Comparison of ENCODE assay signal across 14 cellular contexts in the genomic region with DNA sequence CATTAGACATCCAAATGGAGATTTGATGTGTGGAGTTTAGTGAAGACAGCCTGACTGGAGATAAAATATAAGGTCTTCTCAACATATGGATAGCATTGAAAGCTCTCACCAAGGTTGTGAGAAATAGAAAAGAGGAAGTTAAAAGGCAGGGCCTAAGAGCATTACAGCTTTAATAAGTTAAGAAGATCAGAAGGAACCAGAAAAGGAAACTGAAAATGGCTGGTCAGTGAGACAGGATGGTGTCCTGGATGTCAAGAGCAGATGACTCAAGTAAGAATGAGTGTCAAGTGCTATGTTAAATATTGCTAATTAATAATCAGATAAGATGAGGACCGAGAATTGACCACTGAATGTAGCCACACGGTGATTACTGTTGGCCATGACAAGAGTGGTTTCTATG.
DNase-seq lines count a peak whose midpoint lies in the region; ATAC-seq and TF ChIP-seq lines count a peak whose summit lies in the region.
"Had no signal": no experiment of that assay in that cellular context is flagged by ENCODE, and none has a peak within 500 bp of the region (broad histone marks: within the 10 kb centered on the region; RNA-seq: fewer than 3 reads in every experiment).

No MANE protein-coding gene starts in this region.

- H3K27me3 ChIP-seq in gastroesophageal sphincter (no peaks in the 10 kb centered on the region), colonic mucosa (no peaks in the 10 kb centered on the region)
- H3K27me3 ChIP-seq: BLaER1 treated with 17β-estradiol and CSF1 and Interleukin-3, amounts not matched to agents 10 nM and 100 nM had no signal

- 85 to 90% methylated on average over 2 of the region's 2 CpGs for WGBS in gastroesophageal sphincter (ENCODE audit: low coverage in 1 of 2), 2 donors

- no peak for TF ChIP-seq CTCF in gastroesophageal sphincter (IDR thresholded peaks at IDR 0.05)
- no peak for TF ChIP-seq CTCF in colonic mucosa (IDR thresholded peaks at IDR 0.05)

- no peak for TF ChIP-seq EP300 in gastroesophageal sphincter (IDR thresholded peaks at IDR 0.05)

- no peaks in the 10 kb centered on the region for H3K4me1 ChIP-seq in gastroesophageal sphincter
- no peaks in the 10 kb centered on the region for H3K4me1 ChIP-seq in colonic mucosa
- H3K4me1 ChIP-seq: prostate gland had no signal

- H3K9me3 ChIP-seq in gastroesophageal sphincter: no peaks in the 10 kb centered on the region
- no peaks in the 10 kb centered on the region for H3K9me3 ChIP-seq in colonic mucosa
- H3K9me3 ChIP-seq: BLaER1 treated with 17β-estradiol and CSF1 and Interleukin-3, amounts not matched to agents 10 nM and 100 nM; prostate gland had no signal

- no peak overlapping the region for H3K27ac ChIP-seq in gastroesophageal sphincter
- no peak overlapping the region for H3K27ac ChIP-seq in colonic mucosa
- H3K27ac ChIP-seq: prostate gland had no signal

- H3K4me3 ChIP-seq in gastroesophageal sphincter (no peak overlapping the region), colonic mucosa (no peak overlapping the region)
- H3K4me3 ChIP-seq: BLaER1 treated with 17β-estradiol and CSF1 and Interleukin-3, amounts not matched to agents 10 nM and 100 nM; prostate gland had no signal

- TF ChIP-seq POLR2A in gastroesophageal sphincter (IDR thresholded peaks at IDR 0.05): no peak

- ATAC-seq in GM18868 (IDR thresholded peaks at IDR 0.05; ENCODE audit: unreplicated experiment) (peak; percentile 96), GM21515 (IDR thresholded peaks at IDR 0.05; ENCODE audit: unreplicated experiment) (peak; percentile 96), HG03060 (IDR thresholded peaks at IDR 0.05; ENCODE audit: low read depth, unreplicated experiment) (peak; percentile 95), gastroesophageal sphincter (no peak)

- DNase-seq in NAMALWA (ENCODE audit: low spot score) (peak; percentile 6), NOMO-1 treated with dmso at 0.1 percent for 144 hours (lab: John Stamatoyannopoulos, UW; ENCODE audit: unreplicated experiment) (no peak), colonic mucosa (no peak), glomerular visceral epithelial cell (ENCODE audit: extremely low spot score) (no peak)
- DNase-seq: activated CD8-positive, alpha-beta memory T cell treated with anti-CD3 and anti-CD28 coated beads, Interleukin-2, amount 50 U/mL, for 4 hours; aorta; NCI-H1105 treated with DMSO at 0.1 percent for 48 hours; stimulated activated CD4-positive, alpha-beta T cell treated with anti-CD3 and anti-CD28 coated beads, Interleukin-4, amount 100 ng/mL, for 4 hours had no signal

- H3K9ac ChIP-seq in colonic mucosa (ENCODE audit: low read depth in 2 of 2, low read length in 2 of 2): no peak overlapping the region
- H3K9ac ChIP-seq: BLaER1 treated with 17β-estradiol and CSF1 and Interleukin-3, amounts not matched to agents 10 nM and 100 nM had no signal

- H3K36me3 ChIP-seq in gastroesophageal sphincter: no peaks in the 10 kb centered on the region
- no peaks in the 10 kb centered on the region for H3K36me3 ChIP-seq in colonic mucosa
- H3K36me3 ChIP-seq: BLaER1 treated with 17β-estradiol and CSF1 and Interleukin-3, amounts not matched to agents 10 nM and 100 nM; prostate gland had no signal

- intact Hi-C loops in colonic mucosa (cut with DNase I): no loop called here
